In the genomic region with DNA sequence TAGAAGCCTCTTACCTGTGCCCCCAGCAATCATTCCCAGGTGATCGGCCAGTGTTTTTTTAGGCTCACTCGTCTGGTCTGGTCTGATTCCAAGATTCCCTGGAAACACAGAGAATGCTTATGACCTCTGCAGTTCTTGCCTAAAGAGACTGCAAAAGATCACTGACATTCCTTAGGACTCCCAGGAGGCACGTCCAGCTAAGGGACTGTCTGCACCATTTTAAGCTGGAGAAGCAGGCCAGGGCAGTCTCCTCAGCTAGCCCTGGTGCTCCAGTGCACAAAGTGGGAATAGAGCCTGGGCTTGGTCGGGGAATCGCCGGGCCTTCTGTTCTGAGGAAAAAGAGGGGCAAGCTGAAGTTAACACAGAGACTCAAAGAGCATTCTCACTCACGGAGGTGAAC, we compare ENCODE assay signal across 18 cellular contexts. TPM values are rescaled to one million over a fixed set of nuclear protein-coding genes. Genes with fewer than 3 reads are reported as not detected.
"Had no signal": no experiment of that assay in that cellular context is flagged by ENCODE, and none has a peak within 500 bp of the region (broad histone marks: within the 10 kb centered on the region; RNA-seq: fewer than 3 reads in every experiment).

No MANE protein-coding gene starts in this region.

- H3K27me3 ChIP-seq: gastrocnemius medialis, right lobe of liver, testis had no signal

- H3K4me3 ChIP-seq: gastrocnemius medialis, heart right ventricle, left ventricle myocardium inferior, psoas muscle, right lobe of liver, testis had no signal

- H3K4me1 ChIP-seq: psoas muscle had no signal

- DNase-seq: activated CD4-positive, alpha-beta memory T cell treated with anti-CD3 and anti-CD28 coated beads for 36 hours; activated gamma-delta T cell treated with Interleukin-2 at 50 U/mL for 16 hours; activated naive CD8-positive, alpha-beta T cell treated with anti-CD3 and anti-CD28 coated beads for 36 hours; activated T-cell treated with anti-CD3 and anti-CD28 coated beads, Interleukin-2, amount 50 U/mL, for 48 hours; gastrocnemius medialis; heart right ventricle; left ventricle myocardium inferior; mesenchymal stem cell; psoas muscle; right lobe of liver; stimulated activated naive CD4-positive, alpha-beta T cell treated with Interleukin-2 at 50 U/mL for 16 hours; testis had no signal

- ATAC-seq: activated CD4-positive, CD25-positive, alpha-beta regulatory T cell treated with anti-CD3 and anti-CD28 coated beads, Interleukin-2, amount 50 U/mL, for 24 hours; gastrocnemius medialis; heart right ventricle; psoas muscle; right lobe of liver had no signal

- FAIRE-seq: islet of Langerhans, urothelium cell line had no signal

- H3K9me3 Mint-ChIP-seq: activated naive CD8-positive, alpha-beta T cell treated with anti-CD3 and anti-CD28 coated beads for 36 hours; T-helper 2 cell treated with Interferon-gamma antibody and Interleukin-4, amounts not matched to agents 5 μg/mL and 100 μg/mL, for 36 hours had no signal

- H3K9me3 ChIP-seq: gastrocnemius medialis, heart right ventricle, left ventricle myocardium inferior, psoas muscle, right lobe of liver, testis had no signal

- H3K27ac ChIP-seq: gastrocnemius medialis, heart right ventricle, left ventricle myocardium inferior, psoas muscle, right lobe of liver had no signal

- H3K27ac Mint-ChIP-seq: activated CD4-positive, alpha-beta memory T cell treated with anti-CD3 and anti-CD28 coated beads for 36 hours; activated naive CD8-positive, alpha-beta T cell treated with anti-CD3 and anti-CD28 coated beads for 36 hours; T-helper 2 cell treated with Interferon-gamma antibody and Interleukin-4, amounts not matched to agents 5 μg/mL and 100 μg/mL, for 36 hours had no signal

- H3K4me3 Mint-ChIP-seq: activated CD4-positive, alpha-beta memory T cell treated with anti-CD3 and anti-CD28 coated beads for 36 hours; activated naive CD8-positive, alpha-beta T cell treated with anti-CD3 and anti-CD28 coated beads for 36 hours; T-helper 2 cell treated with Interferon-gamma antibody and Interleukin-4, amounts not matched to agents 5 μg/mL and 100 μg/mL, for 36 hours had no signal

RNA-seq across cellular contexts. Expression of a gene that starts 37.8 kb away (rescaled TPM):
- total RNA-seq: activated CD4-positive, alpha-beta memory T cell treated with anti-CD3 and anti-CD28 coated beads for 36 hours; activated naive CD8-positive, alpha-beta T cell treated with anti-CD3 and anti-CD28 coated beads for 36 hours; cerebellum; fibroblast of lung; gastrocnemius medialis; heart right ventricle; left ventricle myocardium inferior; psoas muscle; right lobe of liver had no signal
- polyA plus RNA-seq: fibroblast of lung, heart right ventricle, psoas muscle had no signal
